Comparison of ENCODE assay signal across 15 cellular contexts in the genomic region with DNA sequence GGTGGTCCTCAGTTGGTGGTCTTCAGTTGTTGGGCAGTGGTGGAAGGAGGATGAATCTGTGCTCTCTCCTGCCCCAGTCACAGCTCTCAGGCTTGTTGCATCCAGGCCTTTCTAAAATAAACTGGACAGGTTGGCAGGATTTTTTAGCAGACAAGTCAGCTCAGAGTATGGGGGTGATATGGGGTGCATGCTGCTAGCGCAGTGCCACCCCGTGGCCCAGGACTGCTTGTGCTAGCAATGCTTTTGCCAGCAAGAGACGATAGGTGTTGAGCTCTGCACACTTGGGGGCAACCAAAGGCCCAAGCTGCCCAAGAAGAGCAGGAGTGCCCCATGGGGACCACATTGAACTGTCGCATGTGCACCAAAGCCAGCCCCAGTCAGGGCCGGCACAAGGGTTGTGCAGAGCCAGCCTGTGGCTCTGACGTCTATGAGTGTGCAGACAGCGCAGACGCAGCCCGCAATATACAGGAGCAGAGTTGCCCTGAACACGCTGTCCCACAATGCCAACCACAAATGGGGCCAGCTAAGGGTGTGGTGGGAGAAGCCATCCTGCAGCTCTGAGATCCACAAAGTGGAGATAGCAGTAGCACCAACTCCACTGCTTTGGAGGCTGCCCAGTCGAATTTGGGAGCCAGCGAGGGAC. TPM values are rescaled to one million over a fixed set of nuclear protein-coding genes. Genes with fewer than 3 reads are reported as not detected.
DNase-seq lines count a peak whose midpoint lies in the region; ATAC-seq and TF ChIP-seq lines count a peak whose summit lies in the region.
"Had no signal": no experiment of that assay in that cellular context is flagged by ENCODE, and none has a peak within 500 bp of the region (broad histone marks: within the 10 kb centered on the region; RNA-seq: fewer than 3 reads in every experiment).

No MANE protein-coding gene starts in this region.

- H3K27ac ChIP-seq in GM23338 (ENCODE audit: low read depth) (no peak overlapping the region), SK-N-MC (0 out of 2 replicates have a peak overlapping the region, but pooled peaks have one; percentile 19)

- no peaks in the 10 kb centered on the region for H3F3A ChIP-seq in GM23338 (replicated peaks; ENCODE audit: low read depth)

- H3K4me1 Mint-ChIP-seq in GM23338 (no peaks in the 10 kb centered on the region), memory B cell (no peaks in the 10 kb centered on the region), immature natural killer cell (no peaks in the 10 kb centered on the region)

- H3K27me3 Mint-ChIP-seq in GM23338 (ENCODE audit: insufficient read depth, low read depth, poor library complexity) (peaks cover 3% of the 10 kb centered on the region), memory B cell (peaks cover 2% of the 10 kb centered on the region), immature natural killer cell (ENCODE audit: low read depth in 3 of 3) (peaks cover 2 to 14% (median 4%) of the 10 kb centered on the region in 3 donors)

- H3K27me3 ChIP-seq in GM23338 (ENCODE audit: insufficient read depth) = no peaks in the 10 kb centered on the region

- H3K36me3 Mint-ChIP-seq in GM23338 (ENCODE audit: low read depth) (no peaks in the 10 kb centered on the region), memory B cell (no peaks in the 10 kb centered on the region), immature natural killer cell (no peaks in the 10 kb centered on the region)
- H3K36me3 Mint-ChIP-seq: T-cell had no signal

- TF ChIP-seq CTCF in GM12865 (IDR thresholded peaks at IDR 0.05; ENCODE audit: insufficient read depth, low read depth, low read length, missing control alignments) (peak; percentile 31), GM23338 (conservative IDR thresholded peaks at IDR 0.05; ENCODE audit: low read depth in 2 of 2) (peak; percentile 13 to 41; a peak in 3 of 4 replicates)

- ATAC-seq in GM23338 (peak; percentile 45; the same call in 2 of the 3 replicates), memory B cell (ENCODE audit: low read depth) (no peak)
- ATAC-seq: T-cell had no signal

- H3K4me1 ChIP-seq in GM23338 (ENCODE audit: insufficient read depth) = no peaks in the 10 kb centered on the region

- no peaks in the 10 kb centered on the region for H3K79me2 ChIP-seq in GM23338 (replicated peaks; ENCODE audit: insufficient read depth)

- peak; percentile 35 for DNase-seq in GM12865 (ENCODE audit: low read depth)
- no peak for DNase-seq in GM23338 (ENCODE audit: low spot score)
- DNase-seq in SK-N-MC (ENCODE audit: low read depth, low spot score) = no peak
- DNase-seq in memory B cell (ENCODE audit: low spot score in 2 of 2) = no peak
- DNase-seq in HUDEP-2 (lab: John Stamatoyannopoulos, UW; ENCODE audit: unreplicated experiment in 76 of 76) = no peak
- no peak for DNase-seq in immature natural killer cell
- no peak for DNase-seq in NCI-H2171 (lab: John Stamatoyannopoulos, UW)
- DNase-seq: AML-193, GF-D8, NCI-H1092 treated with DMSO at 0.1 percent for 48 hours, NCI-H2081 treated with DMSO at 0.1 percent for 48 hours, NCI-H510A treated with DMSO at 0.1 percent for 48 hours, NCI-H82, T-cell had no signal

- H3K9me3 ChIP-seq in SK-N-MC (ENCODE audit: low read depth, low read length) = no peaks in the 10 kb centered on the region

- no peaks in the 10 kb centered on the region for H3K36me3 ChIP-seq in GM23338 (ENCODE audit: insufficient read depth)
- peaks cover 9% of the 10 kb centered on the region; the same call in 1 of the 2 replicates for H3K36me3 ChIP-seq in SK-N-MC (ENCODE audit: insufficient read depth, low read length)

- no peaks in the 10 kb centered on the region for H3K9me2 ChIP-seq in GM23338 (ENCODE audit: insufficient read depth)

- no peak overlapping the region for H3K27ac Mint-ChIP-seq in GM23338
- no peak overlapping the region for H3K27ac Mint-ChIP-seq in memory B cell
- no peak overlapping the region for H3K27ac Mint-ChIP-seq in immature natural killer cell
- H3K27ac Mint-ChIP-seq: T-cell had no signal

- H3K4me3 Mint-ChIP-seq in GM23338 (no peak overlapping the region), memory B cell (peak overlapping the region; percentile 4), immature natural killer cell (no peak overlapping the region)
- H3K4me3 Mint-ChIP-seq: CD14-positive monocyte, T-cell had no signal

- H3K9me3 Mint-ChIP-seq in GM23338 (no peaks in the 10 kb centered on the region), memory B cell (no peaks in the 10 kb centered on the region), immature natural killer cell (no peaks in the 10 kb centered on the region)
- H3K9me3 Mint-ChIP-seq: T-cell had no signal

- H3K4me3 ChIP-seq in GM12865 (ENCODE audit: low read depth, low read length) (no peak overlapping the region), GM23338 (no peak overlapping the region), SK-N-MC (no peak overlapping the region)

- H3K9ac ChIP-seq in SK-N-MC (ENCODE audit: insufficient read length) = no peak overlapping the region

- no peak overlapping the region for H3K4me2 ChIP-seq in GM23338

- H4K20me1 ChIP-seq in GM23338 (replicated peaks; ENCODE audit: insufficient read depth) = no peaks in the 10 kb centered on the region

- H2AFZ ChIP-seq in GM23338 = no peak overlapping the region

TF ChIP-seq in GM23338, 12 proteins besides CTCF, POLR2A, EP300 and RAD21 (continues in another document):
- no peak for TF ChIP-seq EZH2phosphoT487 (IDR thresholded peaks at IDR 0.05; ENCODE audit: unreplicated experiment)
- TF ChIP-seq ZNF331 (CRISPR knock-in tag; IDR thresholded peaks at IDR 0.05; ENCODE audit: low read depth) = no peak
- TF ChIP-seq POLR2AphosphoS5 (IDR thresholded peaks at IDR 0.05; ENCODE audit: low read depth) = no peak
- TF ChIP-seq REST (IDR thresholded peaks at IDR 0.05; ENCODE audit: unreplicated experiment) = no peak
- TF ChIP-seq CREB1 (CRISPR knock-in tag; IDR thresholded peaks at IDR 0.05; ENCODE audit: low read depth) = no peak
- no peak for TF ChIP-seq ZNF114 (CRISPR knock-in tag; IDR thresholded peaks at IDR 0.05)
- TF ChIP-seq NANOG (IDR thresholded peaks at IDR 0.05; ENCODE audit: borderline replicate concordance) = no peak
- TF ChIP-seq, protein P1, sequence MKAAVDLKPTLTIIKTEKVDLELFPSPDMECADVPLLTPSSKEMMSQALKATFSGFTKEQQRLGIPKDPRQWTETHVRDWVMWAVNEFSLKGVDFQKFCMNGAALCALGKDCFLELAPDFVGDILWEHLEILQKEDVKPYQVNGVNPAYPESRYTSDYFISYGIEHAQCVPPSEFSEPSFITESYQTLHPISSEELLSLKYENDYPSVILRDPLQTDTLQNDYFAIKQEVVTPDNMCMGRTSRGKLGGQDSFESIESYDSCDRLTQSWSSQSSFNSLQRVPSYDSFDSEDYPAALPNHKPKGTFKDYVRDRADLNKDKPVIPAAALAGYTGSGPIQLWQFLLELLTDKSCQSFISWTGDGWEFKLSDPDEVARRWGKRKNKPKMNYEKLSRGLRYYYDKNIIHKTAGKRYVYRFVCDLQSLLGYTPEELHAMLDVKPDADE (IDR thresholded peaks at IDR 0.05) = no peak

RNA-seq across cellular contexts. Expression of gene PDSS1, which starts 49.8 kb away (rescaled TPM):
- 17.7 and 21.5 TPM in 2 replicates for total RNA-seq in GM23338 (2014; rRNA removed; shearing (Covaris generic))
- polyA plus RNA-seq in GM23338 (2016; fragmentation: Nextera tagmentation; extraction: Ambion mirVana) = 21.0 and 26.2 TPM in 2 replicates
- polyA plus RNA-seq in immature natural killer cell = 1 to 10 TPM; 2.5 to 4.0 (median 2.7) TPM
